In genomic region chr14:68656452-68656851, GRCh38 we compare ENCODE assay signal across 25 cellular contexts.
DNase-seq lines count a peak whose midpoint lies in the region; ATAC-seq and TF ChIP-seq lines count a peak whose summit lies in the region.
"Had no signal": no experiment of that assay in that cellular context is flagged by ENCODE, and none has a peak within 500 bp of the region (broad histone marks: within the 10 kb centered on the region; RNA-seq: fewer than 3 reads in every experiment).

No MANE protein-coding gene starts in this region.

- no peaks in the 10 kb centered on the region for H3K27me3 ChIP-seq in uterus
- H3K27me3 ChIP-seq: cardiac muscle cell, foreskin keratinocyte, MG63, SJSA1 had no signal

- no peak for TF ChIP-seq CTCF in neural crest cell (conservative IDR thresholded peaks at IDR 0.05)
- TF ChIP-seq CTCF in uterus (IDR thresholded peaks at IDR 0.05) = no peak

- no peaks in the 10 kb centered on the region for H3K27me3 Mint-ChIP-seq in neural crest cell (ENCODE audit: low read depth)
- no peaks in the 10 kb centered on the region for H3K27me3 Mint-ChIP-seq in stimulated activated naive B cell treated with anti-CD40 and anti-IgM and Interleukin-4, amounts not matched to agents 10 μg/mL and 1 μg/mL and 100 μg/mL, for 72 hours
- H3K27me3 Mint-ChIP-seq: activated naive CD8-positive, alpha-beta T cell; activated T-helper 17 cell treated with anti-CD3 and anti-CD28 coated beads, Interleukin-2, amount 50 U/mL, for 72 hours had no signal

- no peaks in the 10 kb centered on the region for H3K36me3 Mint-ChIP-seq in neural crest cell (ENCODE audit: low read depth)
- peaks cover 4 to 14% of the 10 kb centered on the region in 2 donors for H3K36me3 Mint-ChIP-seq in stimulated activated naive B cell treated with anti-CD40 and anti-IgM and Interleukin-4, amounts not matched to agents 10 μg/mL and 1 μg/mL and 100 μg/mL, for 72 hours
- H3K36me3 Mint-ChIP-seq: activated naive CD8-positive, alpha-beta T cell; CD8-positive, alpha-beta T cell had no signal

- H3K27ac Mint-ChIP-seq in neural crest cell (ENCODE audit: unreplicated experiment) = peak overlapping the region; percentile 48
- no peak overlapping the region for H3K27ac Mint-ChIP-seq in stimulated activated naive B cell treated with anti-CD40 and anti-IgM and Interleukin-4, amounts not matched to agents 10 μg/mL and 1 μg/mL and 100 μg/mL, for 72 hours
- H3K27ac Mint-ChIP-seq: activated naive CD8-positive, alpha-beta T cell; activated T-helper 17 cell treated with anti-CD3 and anti-CD28 coated beads, Interleukin-2, amount 50 U/mL, for 72 hours; CD8-positive, alpha-beta T cell; endodermal cell had no signal

- intact Hi-C loops in uterus (cut with DNase I; ENCODE audit: low total_unique reads) = no loop called here

- no peaks in the 10 kb centered on the region for H3K9me3 Mint-ChIP-seq in neural crest cell
- peaks cover 3 to 4% of the 10 kb centered on the region in 2 donors for H3K9me3 Mint-ChIP-seq in stimulated activated naive B cell treated with anti-CD40 and anti-IgM and Interleukin-4, amounts not matched to agents 10 μg/mL and 1 μg/mL and 100 μg/mL, for 72 hours
- H3K9me3 Mint-ChIP-seq: activated T-helper 17 cell treated with anti-CD3 and anti-CD28 coated beads, Interleukin-2, amount 50 U/mL, for 72 hours; CD8-positive, alpha-beta T cell; endodermal cell had no signal

- no peaks in the 10 kb centered on the region for H3K9me3 ChIP-seq in uterus
- H3K9me3 ChIP-seq: MG63, SJSA1 had no signal

- H3K4me1 Mint-ChIP-seq in neural crest cell = peaks cover 69% of the 10 kb centered on the region
- peaks cover 31 to 46% of the 10 kb centered on the region in 2 donors for H3K4me1 Mint-ChIP-seq in stimulated activated naive B cell treated with anti-CD40 and anti-IgM and Interleukin-4, amounts not matched to agents 10 μg/mL and 1 μg/mL and 100 μg/mL, for 72 hours

- H3K4me1 ChIP-seq in uterus = peaks cover 16 to 22% of the 10 kb centered on the region in 2 donors
- H3K4me1 ChIP-seq: foreskin keratinocyte had no signal

- H3K4me3 ChIP-seq in uterus = no peak overlapping the region
- H3K4me3 ChIP-seq: cardiac muscle cell, K562, MG63, SJSA1, smooth muscle cell had no signal

- H3K27ac ChIP-seq in uterus = peak overlapping the region; percentile 88 to 94
- H3K27ac ChIP-seq: cardiac muscle cell, foreskin keratinocyte, SJSA1 had no signal

- no peaks in the 10 kb centered on the region for H3K36me3 ChIP-seq in uterus
- H3K36me3 ChIP-seq: cardiac muscle cell, MG63, SJSA1 had no signal

- ATAC-seq in stimulated activated naive B cell treated with anti-CD40 and anti-IgM and Interleukin-4, amounts not matched to agents 10 μg/mL and 1 μg/mL and 100 μg/mL, for 72 hours (replicated peaks) = no peak
- ATAC-seq: activated T-helper 17 cell treated with anti-CD3 and anti-CD28 coated beads, Interleukin-2, amount 50 U/mL, for 72 hours; CD8-positive, alpha-beta T cell; esophagus mucosa; foreskin keratinocyte; left colon had no signal

- TF ChIP-seq POLR2A in uterus (IDR thresholded peaks at IDR 0.05) = no peak

- no peak overlapping the region for H3K4me3 Mint-ChIP-seq in neural crest cell
- no peak overlapping the region for H3K4me3 Mint-ChIP-seq in stimulated activated naive B cell treated with anti-CD40 and anti-IgM and Interleukin-4, amounts not matched to agents 10 μg/mL and 1 μg/mL and 100 μg/mL, for 72 hours
- H3K4me3 Mint-ChIP-seq: activated naive CD8-positive, alpha-beta T cell; activated T-helper 17 cell treated with anti-CD3 and anti-CD28 coated beads, Interleukin-2, amount 50 U/mL, for 72 hours; CD8-positive, alpha-beta T cell; endodermal cell had no signal

- DNase-seq in activated T-cell treated with anti-CD3 and anti-CD28 coated beads, Interleukin-2, amount 50 U/mL, for 48 hours = peak; percentile 3 to 6
- DNase-seq in activated T-cell treated with anti-CD3 and anti-CD28 coated beads, Interleukin-2, amount 50 U/mL, for 1 hour = no peak
- peak; percentile 33 for DNase-seq in ecto neural progenitor cell (ENCODE audit: low spot score)
- DNase-seq in neural crest cell (ENCODE audit: low read depth, low spot score) = no peak
- no peak for DNase-seq in uterus
- DNase-seq in NCI-H1048 (lab: John Stamatoyannopoulos, UW) = no peak
- no peak for DNase-seq in DMS 273 treated with DMSO at 0.1 percent for 48 hours (lab: John Stamatoyannopoulos, UW)
- no peak for DNase-seq in stimulated activated naive B cell treated with anti-CD40 and anti-IgM and Interleukin-4, amounts not matched to agents 10 μg/mL and 1 μg/mL and 100 μg/mL, for 72 hours
- DNase-seq: activated CD4-positive, alpha-beta T cell treated with anti-CD3 and anti-CD28 coated beads, Interleukin-2, amount 50 U/mL, for 1 hour; cortex of kidney; endodermal cell; foreskin keratinocyte; left colon; mesendoderm; MG63; NCI-H2029 treated with DMSO at 0.1 percent for 48 hours; NCI-H226 had no signal

Comparison
In these comparisons a context has a peak if more than half of its experiments do, and no peak if none do; other contexts are left out.
1. DNase-seq: peak in activated T-cell treated with anti-CD3 and anti-CD28 coated beads, Interleukin-2, amount 50 U/mL, for 48 hours (2 of 2) and ecto neural progenitor cell (single experiment); none in activated T-cell treated with anti-CD3 and anti-CD28 coated beads, Interleukin-2, amount 50 U/mL, for 1 hour (single experiment), neural crest cell (single experiment), uterus (0 of 2), NCI-H1048 (single experiment), DMS 273 treated with DMSO at 0.1 percent for 48 hours (single experiment) and stimulated activated naive B cell treated with anti-CD40 and anti-IgM and Interleukin-4, amounts not matched to agents 10 μg/mL and 1 μg/mL and 100 μg/mL, for 72 hours (single experiment).